Comparison of ENCODE assay signal across 8 cellular contexts in genomic region chr19:680287-681028, GRCh38. TPM values are rescaled to one million over a fixed set of nuclear protein-coding genes. Genes with fewer than 3 reads are reported as not detected.
DNase-seq lines count a peak whose midpoint lies in the region; ATAC-seq and TF ChIP-seq lines count a peak whose summit lies in the region.

No MANE protein-coding gene starts in this region.

- H3K9me3 ChIP-seq in HUES6 (ENCODE audit: control insufficient read depth, insufficient read depth, low read depth, low read length) (no peaks in the 10 kb centered on the region), NT2/D1 (ENCODE audit: insufficient read depth, low read length) (no peaks in the 10 kb centered on the region), mucosa of descending colon (no peaks in the 10 kb centered on the region)

- H3K4me1 ChIP-seq in HUES6 (ENCODE audit: control insufficient read depth, insufficient read depth, low read length) = peaks cover 19% of the 10 kb centered on the region
- H3K4me1 ChIP-seq in NT2/D1 (ENCODE audit: insufficient read depth, insufficient read length) = peaks cover 26% of the 10 kb centered on the region
- H3K4me1 ChIP-seq in mucosa of descending colon (ENCODE audit: low read depth) = peaks cover 11% of the 10 kb centered on the region

- H3K36me3 ChIP-seq in HUES6 (ENCODE audit: control insufficient read depth, insufficient read depth, low read length) = no peaks in the 10 kb centered on the region
- peaks cover 27% of the 10 kb centered on the region for H3K36me3 ChIP-seq in NT2/D1 (ENCODE audit: insufficient read depth, insufficient read length, low read length)
- H3K36me3 ChIP-seq in mucosa of descending colon (ENCODE audit: low read depth) = no peaks in the 10 kb centered on the region

- intact Hi-C loops in mucosa of descending colon (cut with DNase I, micrococcal nuclease) = no loop called here

- H3K9ac ChIP-seq in HUES6 (ENCODE audit: low read length) (peak overlapping the region; percentile 84), NT2/D1 (ENCODE audit: insufficient read length, low read depth) (peak overlapping the region; percentile 95)

- DNase-seq in DMS 273 (lab: John Stamatoyannopoulos, UW; ENCODE audit: unreplicated experiment) (peak; percentile 98), NT2/D1 (ENCODE audit: low read depth, low spot score) (peak; percentile 98), epidermal melanocyte (ENCODE audit: insufficient read length, low spot score) (peak; percentile 98), mucosa of descending colon (peak; percentile 99 to 100 (median 100))
- peak; percentile 100 for DNase-seq in activated CD8-positive, alpha-beta memory T cell treated with anti-CD3 and anti-CD28 coated beads, Interleukin-2, amount 50 U/mL, for 4 hours
- peak; percentile 99 for DNase-seq in stimulated activated CD8-positive, alpha-beta memory T cell treated with anti-CD3 and anti-CD28 coated beads, Interleukin-4, amount 100 ng/mL, for 1 hour (ENCODE audit: low read depth in 2 of 2, low spot score in 1 of 2)

- H3K27me3 ChIP-seq in HUES6 (ENCODE audit: control insufficient read depth, insufficient read depth, low read length) (peaks cover 20% of the 10 kb centered on the region), NT2/D1 (ENCODE audit: insufficient read depth, insufficient read length) (peaks cover 11% of the 10 kb centered on the region)

- 0 out of 2 replicates have a peak overlapping the region, but pooled peaks have one; percentile 69 for H3K27ac ChIP-seq in HUES6 (ENCODE audit: low read depth, low read length)

- ATAC-seq in GM21447 (IDR thresholded peaks at IDR 0.05; ENCODE audit: unreplicated experiment) = peak; percentile 56
- ATAC-seq in mucosa of descending colon = peak; percentile 92

- H3K4me3 ChIP-seq in HUES6 (ENCODE audit: low read depth, low read length) = peak overlapping the region; percentile 78
- peak overlapping the region; percentile 82 for H3K4me3 ChIP-seq in NT2/D1 (ENCODE audit: insufficient read length, low read depth)
- H3K4me3 ChIP-seq in mucosa of descending colon = peak overlapping the region; percentile 54

- peak; percentile 61 for TF ChIP-seq CTCF in mucosa of descending colon (IDR thresholded peaks at IDR 0.05)

RNA-seq across cellular contexts. Expression of gene FSTL3, which starts 4.3 kb away (rescaled TPM):
- 10 to 100 TPM in 2 of 3 donors, 1 to 10 TPM in 1; 2.6 to 25.0 (median 12.8) TPM for total RNA-seq in mucosa of descending colon

RNA-seq across cellular contexts. Expression of gene PRSS57, which starts 14.8 kb away (rescaled TPM):
- total RNA-seq in mucosa of descending colon = not detected

RNA-seq across cellular contexts. Expression of gene RNF126, which starts 17.4 kb away (rescaled TPM):
- total RNA-seq in mucosa of descending colon = 10 to 100 TPM; 47.5 to 69.1 (median 62.0) TPM

RNA-seq across cellular contexts. Expression of gene PALM, which starts 28.3 kb away (rescaled TPM):
- total RNA-seq in mucosa of descending colon = 10 to 100 TPM in 2 of 3 donors, 1 to 10 TPM in 1; 8.1 to 58.4 (median 13.0) TPM

RNA-seq across cellular contexts. Expression of gene FGF22, which starts 40.8 kb away (rescaled TPM):
- under 1 TPM in 2 of 3 donors, not detected in 1; 0.23 to 0.82 TPM for total RNA-seq in mucosa of descending colon

Comparison
In these comparisons a context has a peak if more than half of its experiments do, and no peak if none do; other contexts are left out.
1. Peak in every context shown above with its lines: DNase-seq, ATAC-seq, H3K4me3 ChIP-seq and H3K27ac ChIP-seq.